18 cellular contexts compared by ENCODE assay signal in the genomic region with DNA sequence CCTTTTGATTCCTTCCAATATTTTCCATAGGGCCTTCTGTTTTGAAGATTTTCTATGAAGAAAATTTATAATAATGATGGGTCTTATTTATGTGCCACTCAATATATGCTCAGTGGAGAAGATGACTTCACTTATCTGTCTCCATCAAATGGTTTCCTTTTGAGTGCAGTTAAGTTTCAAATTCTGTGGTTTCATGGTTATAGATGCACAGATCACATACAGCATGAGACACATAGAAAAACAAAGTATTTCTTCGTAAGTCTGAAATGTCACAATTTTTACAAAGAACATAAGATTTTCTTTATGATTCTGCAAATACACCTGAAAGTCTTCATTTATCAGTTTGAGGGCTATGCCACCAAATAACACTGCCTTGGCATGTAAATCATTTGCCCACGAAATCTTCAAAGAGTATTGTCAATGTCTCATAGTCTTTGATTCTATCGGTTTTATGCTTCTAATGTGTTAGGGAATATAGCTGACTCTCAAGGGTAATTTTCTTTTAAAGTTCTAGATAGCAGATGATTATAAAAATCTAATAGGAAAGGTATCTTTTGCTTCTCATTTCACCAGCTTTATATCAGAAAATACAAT. TPM values are rescaled to one million over a fixed set of nuclear protein-coding genes. Genes with fewer than 3 reads are reported as not detected.
A peak's percentile ranks its signal among the peaks of the same experiment; 100 is the strongest.
DNase-seq lines count a peak whose midpoint lies in the region; ATAC-seq and TF ChIP-seq lines count a peak whose summit lies in the region.
"Had no signal": no experiment of that assay in that cellular context is flagged by ENCODE, and none has a peak within 500 bp of the region (broad histone marks: within the 10 kb centered on the region; RNA-seq: fewer than 3 reads in every experiment).

No MANE protein-coding gene starts in this region.

- peaks cover 35% of the 10 kb centered on the region for H3K4me1 ChIP-seq in CD8-positive, alpha-beta T cell (ENCODE audit: insufficient read depth, low read length)
- H3K4me1 ChIP-seq in mucosa of descending colon (ENCODE audit: low read depth) = no peaks in the 10 kb centered on the region

- no peaks in the 10 kb centered on the region for H3K36me3 ChIP-seq in CD8-positive, alpha-beta T cell (ENCODE audit: insufficient read depth, low read length)
- H3K36me3 ChIP-seq in mucosa of descending colon (ENCODE audit: low read depth) = no peaks in the 10 kb centered on the region

- CTCF ChIA-PET in activated CD4-positive, alpha-beta memory T cell treated with anti-CD3 and anti-CD28 coated beads, Interleukin-2, amount 10 ng/mL, durations not matched to agents 7 days and 5 days (lab: Charles Lee) = interaction anchor here (1.6 kb wide), 1 partner anchor 85 kb away, joined by 3 read pairs; no protein-coding TSS in a partner anchor
- CTCF ChIA-PET in activated CD4-positive, alpha-beta memory T cell treated with anti-CD3 and anti-CD28 coated beads for 36 hours (lab: Charles Lee) = interaction anchor here (0.6 kb wide), 1 partner anchor 58 kb away, joined by 3 read pairs; no protein-coding TSS in a partner anchor
- CTCF ChIA-PET in CD8-positive, alpha-beta T cell (lab: Charles Lee) = no interaction called here
- CTCF ChIA-PET in activated CD8-positive, alpha-beta T cell treated with anti-CD3 and anti-CD28 coated beads for 36 hours (lab: Charles Lee) = interaction anchor here (1.1 kb wide), 1 partner anchor 27 kb away, joined by 3 read pairs; no protein-coding TSS in a partner anchor

- no peak overlapping the region for H3K4me3 Mint-ChIP-seq in activated CD4-positive, alpha-beta memory T cell treated with anti-CD3 and anti-CD28 coated beads, Interleukin-2, amount 10 ng/mL, durations not matched to agents 7 days and 5 days
- no peak overlapping the region for H3K4me3 Mint-ChIP-seq in activated CD4-positive, alpha-beta memory T cell treated with anti-CD3 and anti-CD28 coated beads for 36 hours
- peak overlapping the region; percentile 26 for H3K4me3 Mint-ChIP-seq in CD8-positive, alpha-beta T cell
- peak overlapping the region; percentile 24 for H3K4me3 Mint-ChIP-seq in activated CD8-positive, alpha-beta T cell treated with anti-CD3 and anti-CD28 coated beads for 36 hours
- H3K4me3 Mint-ChIP-seq in naive thymus-derived CD8-positive, alpha-beta T cell = peak overlapping the region in 9 of 10 donors; percentile 8 to 71 (median 58)

- peaks cover 3% of the 10 kb centered on the region for H3K9me3 Mint-ChIP-seq in activated CD4-positive, alpha-beta memory T cell treated with anti-CD3 and anti-CD28 coated beads, Interleukin-2, amount 10 ng/mL, durations not matched to agents 7 days and 5 days
- H3K9me3 Mint-ChIP-seq in activated CD4-positive, alpha-beta memory T cell treated with anti-CD3 and anti-CD28 coated beads for 36 hours = no peaks in the 10 kb centered on the region
- H3K9me3 Mint-ChIP-seq in CD8-positive, alpha-beta T cell = no peaks in the 10 kb centered on the region
- H3K9me3 Mint-ChIP-seq in activated CD8-positive, alpha-beta T cell treated with anti-CD3 and anti-CD28 coated beads for 36 hours = no peaks in the 10 kb centered on the region
- H3K9me3 Mint-ChIP-seq in naive thymus-derived CD8-positive, alpha-beta T cell = peaks cover 0 to 5% (median 0%) of the 10 kb centered on the region in 9 donors
- H3K9me3 Mint-ChIP-seq: CD4-positive, alpha-beta memory T cell had no signal

- no peaks in the 10 kb centered on the region for H3K36me3 Mint-ChIP-seq in activated CD4-positive, alpha-beta memory T cell treated with anti-CD3 and anti-CD28 coated beads, Interleukin-2, amount 10 ng/mL, durations not matched to agents 7 days and 5 days (ENCODE audit: low read depth)
- no peaks in the 10 kb centered on the region for H3K36me3 Mint-ChIP-seq in activated CD4-positive, alpha-beta memory T cell treated with anti-CD3 and anti-CD28 coated beads for 36 hours
- no peaks in the 10 kb centered on the region for H3K36me3 Mint-ChIP-seq in CD8-positive, alpha-beta T cell
- no peaks in the 10 kb centered on the region for H3K36me3 Mint-ChIP-seq in activated CD8-positive, alpha-beta T cell treated with anti-CD3 and anti-CD28 coated beads for 36 hours (ENCODE audit: low read depth)
- H3K36me3 Mint-ChIP-seq in naive thymus-derived CD8-positive, alpha-beta T cell = no peaks in the 10 kb centered on the region
- H3K36me3 Mint-ChIP-seq: CD4-positive, alpha-beta memory T cell had no signal

- peaks cover 4% of the 10 kb centered on the region for H3K27me3 Mint-ChIP-seq in activated CD4-positive, alpha-beta memory T cell treated with anti-CD3 and anti-CD28 coated beads, Interleukin-2, amount 10 ng/mL, durations not matched to agents 7 days and 5 days
- peaks cover 2% of the 10 kb centered on the region for H3K27me3 Mint-ChIP-seq in activated CD4-positive, alpha-beta memory T cell treated with anti-CD3 and anti-CD28 coated beads for 36 hours
- no peaks in the 10 kb centered on the region for H3K27me3 Mint-ChIP-seq in CD8-positive, alpha-beta T cell (ENCODE audit: low read depth)
- H3K27me3 Mint-ChIP-seq in activated CD8-positive, alpha-beta T cell treated with anti-CD3 and anti-CD28 coated beads for 36 hours = no peaks in the 10 kb centered on the region
- H3K27me3 Mint-ChIP-seq in naive thymus-derived CD8-positive, alpha-beta T cell = no peaks in the 10 kb centered on the region

- TF ChIP-seq CTCF in CD8-positive, alpha-beta T cell (IDR thresholded peaks at IDR 0.05) = no peak
- TF ChIP-seq CTCF in activated CD8-positive, alpha-beta T cell treated with anti-CD3 and anti-CD28 coated beads for 36 hours (IDR thresholded peaks at IDR 0.05) = no peak
- TF ChIP-seq CTCF in mucosa of descending colon (IDR thresholded peaks at IDR 0.05) = no peak

- intact Hi-C loops in activated CD4-positive, alpha-beta memory T cell treated with anti-CD3 and anti-CD28 coated beads for 36 hours (cut with micrococcal nuclease) = loop anchor here (2.0 kb wide), 1 partner anchor 64 kb away; no protein-coding TSS in a partner anchor
- intact Hi-C loops in CD8-positive, alpha-beta T cell (cut with DNase I, micrococcal nuclease) = loop anchor here in 1 of 2 experiments (2.0 kb wide), 1 partner anchor 14 kb away; the partner anchor contains the start of gene CFAP95
- intact Hi-C loops in activated CD8-positive, alpha-beta T cell treated with anti-CD3 and anti-CD28 coated beads for 36 hours (cut with micrococcal nuclease) = no loop called here
- intact Hi-C loops in mucosa of descending colon (cut with DNase I, micrococcal nuclease) = no loop called here

- H3K27ac ChIP-seq in CD8-positive, alpha-beta T cell (ENCODE audit: low read depth, low read length) = no peak overlapping the region
- H3K27ac ChIP-seq: HL-60 had no signal

- no peaks in the 10 kb centered on the region for H3K9me3 ChIP-seq in CD8-positive, alpha-beta T cell (ENCODE audit: low read length)
- no peaks in the 10 kb centered on the region for H3K9me3 ChIP-seq in mucosa of descending colon

- peaks cover 38% of the 10 kb centered on the region for H3K4me1 Mint-ChIP-seq in activated CD4-positive, alpha-beta memory T cell treated with anti-CD3 and anti-CD28 coated beads, Interleukin-2, amount 10 ng/mL, durations not matched to agents 7 days and 5 days
- peaks cover 11% of the 10 kb centered on the region for H3K4me1 Mint-ChIP-seq in activated CD4-positive, alpha-beta memory T cell treated with anti-CD3 and anti-CD28 coated beads for 36 hours (ENCODE audit: low read depth)
- H3K4me1 Mint-ChIP-seq in CD8-positive, alpha-beta T cell (ENCODE audit: low read depth) = peaks cover 32% of the 10 kb centered on the region
- H3K4me1 Mint-ChIP-seq in activated CD8-positive, alpha-beta T cell treated with anti-CD3 and anti-CD28 coated beads for 36 hours (ENCODE audit: low read depth) = peaks cover 45% of the 10 kb centered on the region
- peaks cover 19 to 48% (median 35%) of the 10 kb centered on the region in 4 donors for H3K4me1 Mint-ChIP-seq in naive thymus-derived CD8-positive, alpha-beta T cell

- H3K27ac Mint-ChIP-seq in activated CD4-positive, alpha-beta memory T cell treated with anti-CD3 and anti-CD28 coated beads, Interleukin-2, amount 10 ng/mL, durations not matched to agents 7 days and 5 days = peak overlapping the region; percentile 60
- no peak overlapping the region for H3K27ac Mint-ChIP-seq in activated CD4-positive, alpha-beta memory T cell treated with anti-CD3 and anti-CD28 coated beads for 36 hours
- peak overlapping the region; percentile 21 for H3K27ac Mint-ChIP-seq in CD8-positive, alpha-beta T cell
- peak overlapping the region; percentile 53 for H3K27ac Mint-ChIP-seq in activated CD8-positive, alpha-beta T cell treated with anti-CD3 and anti-CD28 coated beads for 36 hours
- peak overlapping the region in 9 of 10 donors; percentile 13 to 81 (median 64) for H3K27ac Mint-ChIP-seq in naive thymus-derived CD8-positive, alpha-beta T cell

- POLR2A ChIA-PET in activated CD4-positive, alpha-beta memory T cell treated with anti-CD3 and anti-CD28 coated beads, Interleukin-2, amount 10 ng/mL, durations not matched to agents 7 days and 5 days (lab: Charles Lee) = interaction anchor here (0.7 to 2.0 kb wide), 3 partner anchors 10 to 76 kb away, joined by 3 to 7 read pairs (median 3); no protein-coding TSS in a partner anchor
- POLR2A ChIA-PET in activated CD4-positive, alpha-beta memory T cell treated with anti-CD3 and anti-CD28 coated beads for 36 hours (lab: Charles Lee) = no interaction called here
- POLR2A ChIA-PET in CD8-positive, alpha-beta T cell (lab: Charles Lee) = interaction anchor here (0.6 kb wide), 1 partner anchor 27 kb away, joined by 3 read pairs; no protein-coding TSS in a partner anchor
- POLR2A ChIA-PET in activated CD8-positive, alpha-beta T cell treated with anti-CD3 and anti-CD28 coated beads for 36 hours (lab: Charles Lee) = interaction anchor here (0.6 to 1.4 kb wide), 2 partner anchors 32 to 415 kb away, joined by 3 to 4 read pairs; no protein-coding TSS in a partner anchor
- POLR2A ChIA-PET in naive thymus-derived CD8-positive, alpha-beta T cell (lab: Charles Lee) = no interaction called here

- H3K27me3 ChIP-seq in CD8-positive, alpha-beta T cell (ENCODE audit: insufficient read depth, low read length) = no peaks in the 10 kb centered on the region

- no peak for DNase-seq in activated CD4-positive, alpha-beta memory T cell treated with anti-CD3 and anti-CD28 coated beads, Interleukin-2, amount 10 ng/mL, durations not matched to agents 7 days and 5 days
- no peak for DNase-seq in activated CD4-positive, alpha-beta memory T cell treated with anti-CD3 and anti-CD28 coated beads for 36 hours
- no peak for DNase-seq in CD8-positive, alpha-beta T cell
- DNase-seq in activated CD8-positive, alpha-beta T cell treated with anti-CD3 and anti-CD28 coated beads for 36 hours = no peak
- peak in 2 of 10 donors; percentile 37 to 38 for DNase-seq in naive thymus-derived CD8-positive, alpha-beta T cell
- no peak for DNase-seq in HUDEP-2 (lab: John Stamatoyannopoulos, UW; ENCODE audit: unreplicated experiment in 76 of 76)
- no peak for DNase-seq in SKM-1 (lab: John Stamatoyannopoulos, UW; ENCODE audit: unreplicated experiment)
- DNase-seq in mucosa of descending colon = no peak
- DNase-seq: GF-D8, GOT3, KBM-7, NCI-H1092, NCI-H345, NCI-H526 treated with DMSO at 0.1 percent for 48 hours, PC-3 had no signal

- ATAC-seq in CD8-positive, alpha-beta T cell = peak; percentile 55
- ATAC-seq in activated CD8-positive, alpha-beta T cell treated with anti-CD3 and anti-CD28 coated beads for 36 hours = peak; percentile 88
- peak; percentile 84 to 87 for ATAC-seq in naive thymus-derived CD8-positive, alpha-beta T cell
- ATAC-seq in mucosa of descending colon = no peak
- ATAC-seq: PC-3 had no signal

- H3K4me3 ChIP-seq in CD8-positive, alpha-beta T cell (ENCODE audit: low read depth, low read length) = peak overlapping the region; percentile 16
- H3K4me3 ChIP-seq in mucosa of descending colon = no peak overlapping the region

RNA-seq across cellular contexts. Expression of gene CFAP95, which starts 14.1 kb away (rescaled TPM):
- not detected for total RNA-seq in activated CD4-positive, alpha-beta memory T cell treated with anti-CD3 and anti-CD28 coated beads, Interleukin-2, amount 10 ng/mL, durations not matched to agents 7 days and 5 days
- not detected for total RNA-seq in activated CD4-positive, alpha-beta memory T cell treated with anti-CD3 and anti-CD28 coated beads for 36 hours
- not detected for total RNA-seq in CD8-positive, alpha-beta T cell
- total RNA-seq in activated CD8-positive, alpha-beta T cell treated with anti-CD3 and anti-CD28 coated beads for 36 hours = not detected
- 1 to 10 TPM; 4.9 to 8.9 TPM for total RNA-seq in naive thymus-derived CD8-positive, alpha-beta T cell
- under 1 TPM in 2 of 3 donors, not detected in 1; 0.52 to 0.66 TPM for polyA plus RNA-seq in naive thymus-derived CD8-positive, alpha-beta T cell
- 1 to 10 TPM in 1 of 3 donors, under 1 TPM in 1, not detected in 1; 0.70 to 2.2 TPM for total RNA-seq in mucosa of descending colon
- total RNA-seq: CD4-positive, alpha-beta memory T cell; M059J; PC-3 had no signal
- polyA plus RNA-seq: CD4-positive, alpha-beta memory T cell had no signal

Comparison
In these comparisons a context has a peak if more than half of its experiments do, and no peak if none do; other contexts are left out.
1. POLR2A ChIA-PET loops: an anchor here in activated CD4-positive, alpha-beta memory T cell treated with anti-CD3 and anti-CD28 coated beads, Interleukin-2, amount 10 ng/mL, durations not matched to agents 7 days and 5 days (0.7 to 2.0 kb wide), CD8-positive, alpha-beta T cell (0.6 kb wide) and activated CD8-positive, alpha-beta T cell treated with anti-CD3 and anti-CD28 coated beads for 36 hours (0.6 to 1.4 kb wide); none called in activated CD4-positive, alpha-beta memory T cell treated with anti-CD3 and anti-CD28 coated beads for 36 hours and naive thymus-derived CD8-positive, alpha-beta T cell.
2. H3K4me3 Mint-ChIP-seq: peak in CD8-positive, alpha-beta T cell (single experiment), activated CD8-positive, alpha-beta T cell treated with anti-CD3 and anti-CD28 coated beads for 36 hours (single experiment) and naive thymus-derived CD8-positive, alpha-beta T cell (9 of 10); none in activated CD4-positive, alpha-beta memory T cell treated with anti-CD3 and anti-CD28 coated beads, Interleukin-2, amount 10 ng/mL, durations not matched to agents 7 days and 5 days (single experiment) and activated CD4-positive, alpha-beta memory T cell treated with anti-CD3 and anti-CD28 coated beads for 36 hours (single experiment).